Comparison of ENCODE assay signal across 23 cellular contexts in the genomic region with DNA sequence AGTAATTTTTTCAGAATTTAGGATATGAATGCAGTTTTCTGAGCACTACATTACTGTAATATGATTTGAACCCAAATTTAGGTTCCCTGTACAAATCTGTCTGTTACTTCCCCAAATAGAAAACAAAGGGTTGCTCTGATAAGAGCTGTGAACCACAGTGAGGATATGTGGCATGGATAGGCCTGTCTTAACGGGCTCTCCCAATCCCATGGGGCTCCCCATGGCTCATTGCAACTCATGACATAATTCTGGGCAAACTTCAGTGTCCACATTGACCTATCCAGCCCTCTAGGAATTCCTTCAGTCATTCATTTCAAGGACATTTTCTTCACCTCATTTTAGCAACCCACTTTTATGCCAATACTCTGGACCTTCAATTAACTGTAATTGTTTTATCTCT.
"Had no signal": no experiment of that assay in that cellular context is flagged by ENCODE, and none has a peak within 500 bp of the region (broad histone marks: within the 10 kb centered on the region; RNA-seq: fewer than 3 reads in every experiment).

No MANE protein-coding gene starts in this region.

- H3K9me3 ChIP-seq: left lung, prostate gland, stomach, suprapubic skin, tibial nerve had no signal

- DNase-seq: activated CD4-positive, alpha-beta T cell treated with anti-CD3 and anti-CD28 coated beads, Interleukin-2, amount 10 ng/mL, durations not matched to agents 7 days and 5 days; activated CD4-positive, CD25-positive, alpha-beta regulatory T cell treated with anti-CD3 and anti-CD28 coated beads, Interleukin-2, amount 50 U/mL, for 72 hours; activated CD8-positive, alpha-beta memory T cell treated with anti-CD3 and anti-CD28 coated beads, Interleukin-2, amount 10 ng/mL, durations not matched to agents 7 days and 5 days; activated CD8-positive, alpha-beta T cell treated with anti-CD3 and anti-CD28 coated beads for 36 hours; activated effector memory CD4-positive, alpha-beta T cell treated with anti-CD3 and anti-CD28 coated beads, Interleukin-2, amount 50 U/mL, for 16 hours; activated naive CD4-positive, alpha-beta T cell treated with anti-CD3 and anti-CD28 coated beads, Interleukin-2, amount 10 ng/mL, durations not matched to agents 7 days and 5 days; activated T-cell treated with anti-CD3 and anti-CD28 coated beads for 4 hours; anterior cingulate cortex; brain microvascular endothelial cell; caudate nucleus; effector CD4-positive, alpha-beta T cell; foreskin melanocyte; kidney glomerular epithelial cell; left lung; right cardiac atrium; stimulated activated CD4-positive, alpha-beta T cell treated with anti-CD3 and anti-CD28 coated beads, Interleukin-1b, Interleukin-23, amount 100 ng/mL, for 48 hours; stomach; T-helper 17 cell; WERI-Rb-1 had no signal

- ATAC-seq: activated CD8-positive, alpha-beta memory T cell treated with anti-CD3 and anti-CD28 coated beads, Interleukin-2, amount 10 ng/mL, durations not matched to agents 7 days and 5 days; activated CD8-positive, alpha-beta T cell treated with anti-CD3 and anti-CD28 coated beads for 36 hours; left lung; right cardiac atrium; T-helper 17 cell had no signal

- H3K27me3 ChIP-seq: brain microvascular endothelial cell, left lung, stomach, suprapubic skin, tibial nerve had no signal

- H3K27ac ChIP-seq: brain microvascular endothelial cell, left lung, prostate gland, skin epidermis, stomach, suprapubic skin, tibial nerve, WERI-Rb-1 had no signal

- H3K36me3 ChIP-seq: brain microvascular endothelial cell, left lung, prostate gland, stomach, suprapubic skin, tibial nerve, WERI-Rb-1 had no signal

- H3K4me3 ChIP-seq: left lung, prostate gland, skin epidermis, stomach, suprapubic skin, tibial nerve had no signal

- H3K4me1 ChIP-seq: left lung, prostate gland, stomach, suprapubic skin had no signal
